8 cellular contexts compared by ENCODE assay signal in the genomic region with DNA sequence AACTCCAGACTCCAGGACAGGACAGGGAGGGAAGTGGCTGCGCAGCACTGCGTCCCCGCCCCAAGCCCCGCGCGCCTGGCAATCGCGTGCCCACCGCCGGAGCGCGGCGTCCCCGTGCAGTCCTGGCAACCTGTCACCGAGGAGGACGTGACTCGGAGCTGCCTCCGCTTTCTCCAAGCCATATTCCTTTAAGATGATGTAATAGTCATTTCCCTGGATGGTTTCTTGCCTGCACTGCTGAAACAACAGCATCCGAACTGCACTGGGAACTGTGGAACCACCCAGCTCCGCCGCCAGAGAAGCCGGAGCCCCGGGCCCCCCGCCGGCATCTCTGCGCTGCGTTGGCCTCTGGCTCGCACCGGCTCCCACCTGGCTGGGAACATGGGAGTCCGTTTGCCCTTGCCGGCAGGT. TPM values are rescaled to one million over a fixed set of nuclear protein-coding genes. Genes with fewer than 3 reads are reported as not detected.
DNase-seq lines count a peak whose midpoint lies in the region; ATAC-seq and TF ChIP-seq lines count a peak whose summit lies in the region.

No MANE protein-coding gene starts in this region.

- H3K36me3 ChIP-seq in mucosa of descending colon (ENCODE audit: low read depth): no peaks in the 10 kb centered on the region
- no peaks in the 10 kb centered on the region for H3K36me3 ChIP-seq in Peyer's patch

- H3K9me3 ChIP-seq in mucosa of descending colon (no peaks in the 10 kb centered on the region), Peyer's patch (no peaks in the 10 kb centered on the region)

- H3K27me3 ChIP-seq in Peyer's patch: no peaks in the 10 kb centered on the region

- intact Hi-C loops in mucosa of descending colon (cut with DNase I, micrococcal nuclease): no loop called here

- DNase-seq in AG08396 (ENCODE audit: low spot score) (peak; percentile 47), NCI-H128 (lab: John Stamatoyannopoulos, UW; ENCODE audit: unreplicated experiment) (peak; percentile 8), dermis blood vessel endothelial cell (peak; percentile 54), mucosa of descending colon (peak in 1 of 3 donors; percentile 43), Peyer's patch (no peak), GF-D8 (lab: John Stamatoyannopoulos, UW) (no peak)
- no peak for DNase-seq in stimulated activated CD4-positive, alpha-beta T cell treated with anti-CD3 and anti-CD28 coated beads, Interleukin-12 subunit alpha, Interleukin-12 subunit beta, amount 100 ng/mL, for 4 hours

- H3K27ac ChIP-seq in Peyer's patch: no peak overlapping the region

- ATAC-seq in mucosa of descending colon: peak; percentile 20
- no peak for ATAC-seq in HG03175 (IDR thresholded peaks at IDR 0.05; ENCODE audit: unreplicated experiment)

- TF ChIP-seq CTCF in mucosa of descending colon (IDR thresholded peaks at IDR 0.05): no peak
- no peak for TF ChIP-seq CTCF in Peyer's patch (IDR thresholded peaks at IDR 0.05)

- H3K4me3 ChIP-seq in mucosa of descending colon (no peak overlapping the region), Peyer's patch (no peak overlapping the region)

- H3K4me1 ChIP-seq in mucosa of descending colon (ENCODE audit: low read depth) (no peaks in the 10 kb centered on the region), Peyer's patch (no peaks in the 10 kb centered on the region)

- no peak for TF ChIP-seq POLR2A in Peyer's patch (IDR thresholded peaks at IDR 0.05)

RNA-seq across cellular contexts. Expression of a gene that starts 34.5 kb away (rescaled TPM):
- under 0.01 and 0.05 TPM in 2 replicates for total RNA-seq in dermis blood vessel endothelial cell
- under 1 TPM; 0.07 to 0.22 (median 0.12) TPM for total RNA-seq in mucosa of descending colon
- 1 to 10 TPM in 1 of 4 donors, under 1 TPM in 3; under 0.01 to 1.7 (median 0.18) TPM for total RNA-seq in Peyer's patch

RNA-seq across cellular contexts. Expression of a gene that starts 34.7 kb away (rescaled TPM):
- total RNA-seq in dermis blood vessel endothelial cell (92.9 and 110 TPM in 2 replicates), mucosa of descending colon (10 to 100 TPM; 45.9 to 53.6 (median 53.5) TPM), Peyer's patch (10 to 100 TPM; 22.3 to 47.6 (median 34.9) TPM)

Comparison
In these comparisons a context has a peak if more than half of its experiments do, and no peak if none do; other contexts are left out.
1. DNase-seq: peak in AG08396 (single experiment), NCI-H128 (single experiment) and dermis blood vessel endothelial cell (single experiment); none in stimulated activated CD4-positive, alpha-beta T cell treated with anti-CD3 and anti-CD28 coated beads, Interleukin-12 subunit alpha, Interleukin-12 subunit beta, amount 100 ng/mL, for 4 hours (single experiment), Peyer's patch (0 of 3) and GF-D8 (single experiment).